In genomic region chr6:162177733-162178132, GRCh38 we compare ENCODE assay signal across 11 cellular contexts.
A peak's percentile ranks its signal among the peaks of the same experiment; 100 is the strongest.
DNase-seq lines count a peak whose midpoint lies in the region; ATAC-seq, FAIRE-seq and TF ChIP-seq lines count a peak whose summit lies in the region.
"Had no signal": no experiment of that assay in that cellular context is flagged by ENCODE, and none has a peak within 500 bp of the region (broad histone marks: within the 10 kb centered on the region; RNA-seq: fewer than 3 reads in every experiment).

No MANE protein-coding gene starts in this region.

- WGBS in aorta, 2 donors, result 10 to 14% methylated on average over 4 of the region's 4 CpGs

- H3K4me3 Mint-ChIP-seq in nephron, result no peak overlapping the region
- H3K4me3 Mint-ChIP-seq: central memory CD8-positive, alpha-beta T cell had no signal

- DNase-seq in D721Med (ENCODE audit: insufficient read length, low spot score) (no peak), NCI-H510A (lab: John Stamatoyannopoulos, UW) (peak; percentile 53), dorsolateral prefrontal cortex (peak in 6 of 10 donors; percentile 41 to 61 (median 58)), aorta (no peak), uterus (no peak), Peyer's patch (no peak), NCI-H1694 treated with DMSO at 0.1 percent for 48 hours (lab: John Stamatoyannopoulos, UW) (no peak)
- DNase-seq: left lung, NCI-H187 treated with DMSO at 0.1 percent for 48 hours had no signal

- H3K4me3 ChIP-seq in dorsolateral prefrontal cortex (peak overlapping the region in 1 of 59 donors; percentile 18), aorta (ENCODE audit: low read length in 2 of 2) (no peak overlapping the region), uterus (no peak overlapping the region), Peyer's patch (no peak overlapping the region)
- H3K4me3 ChIP-seq: left lung had no signal

- peak overlapping the region; percentile 16 to 80 (median 39) for H3K27ac Mint-ChIP-seq in nephron

- ATAC-seq in aorta (ENCODE audit: low FRiP score), result no peak
- ATAC-seq: left lung had no signal

- no peaks in the 10 kb centered on the region for H3K27me3 Mint-ChIP-seq in nephron (ENCODE audit: low read depth)
- H3K27me3 Mint-ChIP-seq: central memory CD8-positive, alpha-beta T cell had no signal

- H3K27me3 ChIP-seq in dorsolateral prefrontal cortex (no peaks in the 10 kb centered on the region), aorta (ENCODE audit: control insufficient read depth in 1 of 2, insufficient read depth in 2 of 2, low read length in 1 of 2) (no peaks in the 10 kb centered on the region), uterus (no peaks in the 10 kb centered on the region), Peyer's patch (no peaks in the 10 kb centered on the region)
- H3K27me3 ChIP-seq: left lung had no signal

- H3K36me3 ChIP-seq in aorta (ENCODE audit: control insufficient read depth in 1 of 2, insufficient read depth in 2 of 2, low read length in 1 of 2) (no peaks in the 10 kb centered on the region), uterus (no peaks in the 10 kb centered on the region), Peyer's patch (no peaks in the 10 kb centered on the region)
- H3K36me3 ChIP-seq: left lung had no signal

- no peaks in the 10 kb centered on the region for H3K9me3 Mint-ChIP-seq in nephron
- H3K9me3 Mint-ChIP-seq: central memory CD8-positive, alpha-beta T cell had no signal

- no peak for TF ChIP-seq POLR2A in uterus (IDR thresholded peaks at IDR 0.05)
- TF ChIP-seq POLR2A in Peyer's patch (IDR thresholded peaks at IDR 0.05), result no peak

- no peak for FAIRE-seq in D721Med (lab: Jason Lieb, UNC)

- H3K27ac ChIP-seq in dorsolateral prefrontal cortex (peak overlapping the region in 17 of 59 donors; percentile 0 to 67 (median 23)), aorta (ENCODE audit: low read depth in 1 of 2, low read length in 2 of 2) (no peak overlapping the region), uterus (no peak overlapping the region), Peyer's patch (no peak overlapping the region)
- H3K27ac ChIP-seq: left lung had no signal

- H3K9me3 ChIP-seq in aorta (ENCODE audit: control insufficient read depth, low read length) (no peaks in the 10 kb centered on the region), uterus (no peaks in the 10 kb centered on the region), Peyer's patch (no peaks in the 10 kb centered on the region)
- H3K9me3 ChIP-seq: left lung had no signal

- TF ChIP-seq CTCF in D721Med (IDR thresholded peaks at IDR 0.05; ENCODE audit: insufficient read depth, missing control alignments), result peak; percentile 27
- TF ChIP-seq CTCF in dorsolateral prefrontal cortex (IDR thresholded peaks at IDR 0.05 in 54 of 56, conservative IDR thresholded peaks at IDR 0.05 in 2 of 56; ENCODE audit: low read depth in 1 of 56, partially characterized antibody in 56 of 56), result peak in 54 of 56 donors; percentile 26 to 71 (median 52)
- TF ChIP-seq CTCF in nephron (IDR thresholded peaks at IDR 0.05; ENCODE audit: unreplicated experiment in 3 of 3), result peak; percentile 46 to 62 (median 61)
- TF ChIP-seq CTCF in uterus (IDR thresholded peaks at IDR 0.05), result no peak
- TF ChIP-seq CTCF in Peyer's patch (IDR thresholded peaks at IDR 0.05), result no peak

- H3K4me1 ChIP-seq in aorta (ENCODE audit: control insufficient read depth in 1 of 2, insufficient read depth in 2 of 2, low read length in 2 of 2) (no peaks in the 10 kb centered on the region), uterus (no peaks in the 10 kb centered on the region), Peyer's patch (peaks cover 0 to 5% (median 0%) of the 10 kb centered on the region in 4 donors)

- intact Hi-C loops in dorsolateral prefrontal cortex (cut with DNase I) (no loop called here), aorta (cut with DNase I) (no loop called here), uterus (cut with DNase I; ENCODE audit: low total_unique reads) (no loop called here)

- no peaks in the 10 kb centered on the region for H3K36me3 Mint-ChIP-seq in nephron (ENCODE audit: low read depth)

- H3K4me1 Mint-ChIP-seq in nephron, result peaks cover 22% of the 10 kb centered on the region
- H3K4me1 Mint-ChIP-seq: central memory CD8-positive, alpha-beta T cell had no signal

Comparison
In these comparisons a context has a peak if more than half of its experiments do, and no peak if none do; other contexts are left out.
1. DNase-seq: peak in NCI-H510A (single experiment) and dorsolateral prefrontal cortex (6 of 10); none in D721Med (single experiment), aorta (0 of 2), uterus (0 of 2), Peyer's patch (0 of 3) and NCI-H1694 treated with DMSO at 0.1 percent for 48 hours (single experiment).
2. CTCF ChIP-seq: peak in D721Med (single experiment), dorsolateral prefrontal cortex (54 of 56) and nephron (3 of 3); none in uterus (0 of 4) and Peyer's patch (0 of 6).